ENCODE assay signal across 2 cellular contexts in genomic region chr19:34448191-34448590, GRCh38.
TF ChIP-seq lines count a peak whose summit lies in the region.

No MANE protein-coding gene starts in this region.

TF ChIP-seq in HEK293, 187 proteins besides CTCF, POLR2A, EP300 and RAD21:
- TF ChIP-seq ZNF16 (tag by site-specific recombination; IDR thresholded peaks at IDR 0.05; ENCODE audit: low read depth) (no peak), ZNF423 (tag by site-specific recombination; IDR thresholded peaks at IDR 0.05) (no peak), ZNF121 (tag by site-specific recombination; IDR thresholded peaks at IDR 0.05) (peak; percentile 99), SP2 (tag by site-specific recombination; IDR thresholded peaks at IDR 0.05) (no peak), ZSCAN23 (tag by site-specific recombination; IDR thresholded peaks at IDR 0.05) (no peak), KLF7 (tag by site-specific recombination; IDR thresholded peaks at IDR 0.05; ENCODE audit: borderline replicate concordance) (no peak), SETDB1 (IDR thresholded peaks at IDR 0.05; ENCODE audit: insufficient read length, low read length) (no peak)

TF ChIP-seq in K562, 482 proteins besides CTCF, POLR2A, EP300 and RAD21:
- no peak for TF ChIP-seq TCF3 (CRISPR knock-in tag; IDR thresholded peaks at IDR 0.05)
- TF ChIP-seq ZNF121 (CRISPR knock-in tag; conservative IDR thresholded peaks at IDR 0.05) = peak; percentile 41; the same call in 1 of the 2 replicates
TF ChIP-seq in K562: peak in this region for 1.
